In genomic region chr1:91718877-91719276, GRCh38 we compare ENCODE assay signal across 16 cellular contexts.
DNase-seq lines count a peak whose midpoint lies in the region; ATAC-seq and TF ChIP-seq lines count a peak whose summit lies in the region.
"Had no signal": no experiment of that assay in that cellular context is flagged by ENCODE, and none has a peak within 500 bp of the region (broad histone marks: within the 10 kb centered on the region; RNA-seq: fewer than 3 reads in every experiment).

No MANE protein-coding gene starts in this region.

- TF ChIP-seq CTCF in body of pancreas (IDR thresholded peaks at IDR 0.05) (no peak), GM20000 (IDR thresholded peaks at IDR 0.05; ENCODE audit: extremely low read depth, missing control alignments) (no peak)

- peak; percentile 75 for ATAC-seq in body of pancreas
- ATAC-seq in left colon, result peak; percentile 69
- no peak for ATAC-seq in stimulated activated effector memory CD8-positive, alpha-beta T cell treated with anti-CD3 and anti-CD28 coated beads, Interleukin-12 subunit alpha, Interleukin-12 subunit beta, amount 100 ng/mL, for 72 hours
- ATAC-seq: A549 had no signal

- no peaks in the 10 kb centered on the region for H3K27me3 ChIP-seq in body of pancreas
- H3K27me3 ChIP-seq: BE2C had no signal

- H3K36me3 ChIP-seq in body of pancreas (replicated peaks in 1 of 2; ENCODE audit: insufficient read depth in 1 of 2, low read depth in 2 of 2), result peaks cover 0 to 5% of the 10 kb centered on the region in 2 donors
- H3K36me3 ChIP-seq: BE2C had no signal

- H3K4me1 ChIP-seq in body of pancreas, result peaks cover 18% of the 10 kb centered on the region
- H3K4me1 ChIP-seq: A549, BE2C had no signal

- no peaks in the 10 kb centered on the region for H3K9me3 ChIP-seq in body of pancreas
- H3K9me3 ChIP-seq: A549, BE2C had no signal

- H3K27ac Mint-ChIP-seq in stimulated activated effector memory CD8-positive, alpha-beta T cell treated with anti-CD3 and anti-CD28 coated beads, Interleukin-12 subunit alpha, Interleukin-12 subunit beta, amount 100 ng/mL, for 72 hours, result peak overlapping the region; percentile 52
- H3K27ac Mint-ChIP-seq: HFFc6 had no signal

- H3K36me3 Mint-ChIP-seq in stimulated activated effector memory CD8-positive, alpha-beta T cell treated with anti-CD3 and anti-CD28 coated beads, Interleukin-12 subunit alpha, Interleukin-12 subunit beta, amount 100 ng/mL, for 72 hours, result peaks cover 66% of the 10 kb centered on the region

- no peak for TF ChIP-seq POLR2A in body of pancreas (IDR thresholded peaks at IDR 0.05)

- peak overlapping the region in 3 of 4 donors; percentile 44 to 58 (median 56) for H3K27ac ChIP-seq in body of pancreas
- H3K27ac ChIP-seq: A549, C4-2B had no signal

- DNase-seq in body of pancreas (peak in 3 of 4 donors; percentile 38 to 53 (median 53)), left colon (no peak), DMS79 (lab: John Stamatoyannopoulos, UW) (no peak), GM20000 (ENCODE audit: low spot score) (no peak), NCI-H526 treated with DMSO at 0.1 percent for 48 hours (lab: John Stamatoyannopoulos, UW) (no peak)
- DNase-seq in stimulated activated effector memory CD8-positive, alpha-beta T cell treated with anti-CD3 and anti-CD28 coated beads, Interleukin-12 subunit alpha, Interleukin-12 subunit beta, amount 100 ng/mL, for 72 hours (ENCODE audit: low spot score in 2 of 2), result no peak
- DNase-seq: BE2C; CD4-positive, alpha-beta memory T cell; COR-L47; DMS153; DND-41; GF-D8; HCEC 1CT; HFFc6 had no signal

- H3K4me1 Mint-ChIP-seq in stimulated activated effector memory CD8-positive, alpha-beta T cell treated with anti-CD3 and anti-CD28 coated beads, Interleukin-12 subunit alpha, Interleukin-12 subunit beta, amount 100 ng/mL, for 72 hours, result peaks cover 22% of the 10 kb centered on the region

- H3K4me3 ChIP-seq in body of pancreas, result no peak overlapping the region
- H3K4me3 ChIP-seq: A549 had no signal

- no peak overlapping the region for H3K4me3 Mint-ChIP-seq in stimulated activated effector memory CD8-positive, alpha-beta T cell treated with anti-CD3 and anti-CD28 coated beads, Interleukin-12 subunit alpha, Interleukin-12 subunit beta, amount 100 ng/mL, for 72 hours
- H3K4me3 Mint-ChIP-seq: CD4-positive, alpha-beta memory T cell; HFFc6 had no signal

- 52 to 72% methylated on average over 5 of the region's 5 CpGs for WGBS in body of pancreas, 2 donors

- no peaks in the 10 kb centered on the region for H3K9me3 Mint-ChIP-seq in stimulated activated effector memory CD8-positive, alpha-beta T cell treated with anti-CD3 and anti-CD28 coated beads, Interleukin-12 subunit alpha, Interleukin-12 subunit beta, amount 100 ng/mL, for 72 hours
- H3K9me3 Mint-ChIP-seq: CD4-positive, alpha-beta memory T cell; HFFc6 had no signal

- intact Hi-C loops in body of pancreas (cut with DNase I) (no loop called here), left colon (cut with DNase I, micrococcal nuclease) (no loop called here)

Comparison
In these comparisons a context has a peak if more than half of its experiments do, and no peak if none do; other contexts are left out.
1. DNase-seq: peak in body of pancreas (3 of 4); none in left colon (0 of 2), stimulated activated effector memory CD8-positive, alpha-beta T cell treated with anti-CD3 and anti-CD28 coated beads, Interleukin-12 subunit alpha, Interleukin-12 subunit beta, amount 100 ng/mL, for 72 hours (0 of 2), DMS79 (single experiment), GM20000 (single experiment) and NCI-H526 treated with DMSO at 0.1 percent for 48 hours (single experiment).